ENCODE assay signal across 18 cellular contexts in genomic region chr9:129002989-129003388, GRCh38. TPM values are rescaled to one million over a fixed set of nuclear protein-coding genes. Genes with fewer than 3 reads are reported as not detected.
A peak's percentile ranks its signal among the peaks of the same experiment; 100 is the strongest.
DNase-seq lines count a peak whose midpoint lies in the region; ATAC-seq, FAIRE-seq and TF ChIP-seq lines count a peak whose summit lies in the region.
"Had no signal": no experiment of that assay in that cellular context is flagged by ENCODE, and none has a peak within 500 bp of the region (broad histone marks: within the 10 kb centered on the region; RNA-seq: fewer than 3 reads in every experiment).

No MANE protein-coding gene starts in this region.

- no peak overlapping the region for H2AFZ ChIP-seq in osteoblast (ENCODE audit: low read length)

- peaks cover 3% of the 10 kb centered on the region for H4K20me1 ChIP-seq in osteoblast (ENCODE audit: insufficient read depth, low read length)

- peaks cover 99% of the 10 kb centered on the region for H3K36me3 ChIP-seq in WERI-Rb-1
- H3K36me3 ChIP-seq in osteoblast (ENCODE audit: insufficient read depth, low read length): peaks cover 65% of the 10 kb centered on the region
- H3K36me3 ChIP-seq in gastroesophageal sphincter: peaks cover 0 to 94% of the 10 kb centered on the region in 2 donors

- ATAC-seq in gastroesophageal sphincter: no peak
- ATAC-seq in GM18502 (IDR thresholded peaks at IDR 0.05; ENCODE audit: poor library complexity, unreplicated experiment): no peak
- ATAC-seq: CD8-positive, alpha-beta T cell had no signal

- H3K4me1 ChIP-seq in osteoblast (ENCODE audit: insufficient read depth, low read length) (peaks cover 4% of the 10 kb centered on the region), gastroesophageal sphincter (peaks cover 0 to 17% (median 7%) of the 10 kb centered on the region in 3 donors)

- no peak overlapping the region for H3K4me3 Mint-ChIP-seq in T-helper 1 cell treated with Interleukin-12 subunit alpha and Interleukin-12 subunit beta and Interleukin-4 antibody, amounts not matched to agents 30 μg/mL and 1 μg/mL, for 36 hours
- H3K4me3 Mint-ChIP-seq: CD8-positive, alpha-beta T cell had no signal

- no peaks in the 10 kb centered on the region for H3K9me3 ChIP-seq in WERI-Rb-1 (ENCODE audit: severe bottlenecking)
- no peaks in the 10 kb centered on the region for H3K9me3 ChIP-seq in osteoblast (ENCODE audit: low read depth, low read length)
- no peaks in the 10 kb centered on the region for H3K9me3 ChIP-seq in gastroesophageal sphincter

- TF ChIP-seq CTCF in WERI-Rb-1 (IDR thresholded peaks at IDR 0.05; ENCODE audit: low read depth, low read length) (no peak), osteoblast (IDR thresholded peaks at IDR 0.05; ENCODE audit: extremely low read depth, low read depth, low read length) (no peak), gastroesophageal sphincter (IDR thresholded peaks at IDR 0.05) (no peak)

- H3K36me3 Mint-ChIP-seq in T-helper 1 cell treated with Interleukin-12 subunit alpha and Interleukin-12 subunit beta and Interleukin-4 antibody, amounts not matched to agents 30 μg/mL and 1 μg/mL, for 36 hours (ENCODE audit: low read depth): peaks cover 55% of the 10 kb centered on the region

- H3K9me3 Mint-ChIP-seq in T-helper 1 cell treated with Interleukin-12 subunit alpha and Interleukin-12 subunit beta and Interleukin-4 antibody, amounts not matched to agents 30 μg/mL and 1 μg/mL, for 36 hours: no peaks in the 10 kb centered on the region
- H3K9me3 Mint-ChIP-seq: CD8-positive, alpha-beta T cell had no signal

- no peak for TF ChIP-seq EP300 in gastroesophageal sphincter (IDR thresholded peaks at IDR 0.05)

- no peak overlapping the region for H3K4me2 ChIP-seq in osteoblast (ENCODE audit: insufficient read depth, low read length)

- FAIRE-seq in GM19239 (lab: Jason Lieb, UNC): no peak
- FAIRE-seq: G401.6, H54 had no signal

- no peak for TF ChIP-seq POLR2A in gastroesophageal sphincter (IDR thresholded peaks at IDR 0.05)

- DNase-seq in T-helper 1 cell (no peak), D341Med (ENCODE audit: low spot score) (peak; percentile 9), WERI-Rb-1 (peak; percentile 14), osteoblast (ENCODE audit: insufficient read length, low spot score, missing footprints) (peak; percentile 49), GM19239 (ENCODE audit: insufficient read length, low spot score) (no peak)
- DNase-seq: 8988T; CD8-positive, alpha-beta T cell; DND-41; Kasumi-1; NCI-H1105 treated with DMSO at 0.1 percent for 48 hours; NCI-H187 treated with DMSO at 0.1 percent for 48 hours; NCI-H446 treated with DMSO at 0.1 percent for 48 hours; NK-92 treated with Interleukin-12 subunit alpha and Interleukin-12 subunit beta, amount 100 ng/mL, for 24 hours had no signal

- no peaks in the 10 kb centered on the region for H3K79me2 ChIP-seq in osteoblast (ENCODE audit: insufficient read depth, low read length)

- no peaks in the 10 kb centered on the region for H3K27me3 Mint-ChIP-seq in T-helper 1 cell treated with Interleukin-12 subunit alpha and Interleukin-12 subunit beta and Interleukin-4 antibody, amounts not matched to agents 30 μg/mL and 1 μg/mL, for 36 hours (ENCODE audit: low read depth)

- H3K27ac Mint-ChIP-seq in T-helper 1 cell treated with Interleukin-12 subunit alpha and Interleukin-12 subunit beta and Interleukin-4 antibody, amounts not matched to agents 30 μg/mL and 1 μg/mL, for 36 hours: peak overlapping the region; percentile 3
- H3K27ac Mint-ChIP-seq: CD8-positive, alpha-beta T cell had no signal

- H3K27me3 ChIP-seq in WERI-Rb-1 (ENCODE audit: insufficient read depth, low read depth, severe bottlenecking): no peaks in the 10 kb centered on the region
- no peaks in the 10 kb centered on the region for H3K27me3 ChIP-seq in osteoblast (ENCODE audit: insufficient read depth, low read length)
- no peaks in the 10 kb centered on the region for H3K27me3 ChIP-seq in gastroesophageal sphincter

- H3K27ac ChIP-seq in WERI-Rb-1: no peak overlapping the region
- H3K27ac ChIP-seq in osteoblast (ENCODE audit: low read depth, low read length): no peak overlapping the region
- H3K27ac ChIP-seq in gastroesophageal sphincter: no peak overlapping the region

- H3K4me3 ChIP-seq in WERI-Rb-1 (ENCODE audit: low read depth, low read length): no peak overlapping the region
- H3K4me3 ChIP-seq in osteoblast (ENCODE audit: insufficient read depth, low read length): no peak overlapping the region
- H3K4me3 ChIP-seq in gastroesophageal sphincter: no peak overlapping the region

- H3K4me1 Mint-ChIP-seq in T-helper 1 cell treated with Interleukin-12 subunit alpha and Interleukin-12 subunit beta and Interleukin-4 antibody, amounts not matched to agents 30 μg/mL and 1 μg/mL, for 36 hours (ENCODE audit: low read depth): peaks cover 10% of the 10 kb centered on the region

- no CpG with 5 or more reads among the region's 9 CpGs for WGBS in gastroesophageal sphincter (ENCODE audit: low coverage in 1 of 2), 2 donors

RNA-seq across cellular contexts. Expression of gene SH3GLB2, which starts 25.1 kb away (rescaled TPM):
- total RNA-seq in osteoblast (37.3 and 38.6 TPM in 2 replicates), gastroesophageal sphincter (100 to 1,000 TPM in 1 of 4 donors, 10 to 100 TPM in 3; 80.3 to 123 (median 83.6) TPM)

RNA-seq across cellular contexts. Expression of gene MIGA2, which starts 33.4 kb away (rescaled TPM):
- total RNA-seq in osteoblast: 21.2 and 22.4 TPM in 2 replicates
- 10 to 100 TPM; 16.2 to 38.3 (median 24.6) TPM for total RNA-seq in gastroesophageal sphincter

RNA-seq across cellular contexts. Expression of gene NUP188, which starts 55.5 kb away (rescaled TPM):
- total RNA-seq in osteoblast: 28.9 and 30.0 TPM in 2 replicates
- 10 to 100 TPM; 18.6 to 32.7 (median 29.1) TPM for total RNA-seq in gastroesophageal sphincter

RNA-seq across cellular contexts. Expression of gene DOLK, which starts 55.6 kb away (rescaled TPM):
- total RNA-seq in osteoblast: 28.6 and 29.5 TPM in 2 replicates
- total RNA-seq in gastroesophageal sphincter: 10 to 100 TPM in 3 of 4 donors, 1 to 10 TPM in 1; 9.8 to 17.1 (median 13.0) TPM

Comparison
In these comparisons a context has a peak if more than half of its experiments do, and no peak if none do; other contexts are left out.
1. DNase-seq: peak in D341Med (single experiment), WERI-Rb-1 (single experiment) and osteoblast (single experiment); none in T-helper 1 cell (0 of 5) and GM19239 (single experiment).